In genomic region chr5:322281-322941, GRCh38 we compare ENCODE assay signal across 9 cellular contexts. TPM values are rescaled to one million over a fixed set of nuclear protein-coding genes. Genes with fewer than 3 reads are reported as not detected.
DNase-seq lines count a peak whose midpoint lies in the region; ATAC-seq and TF ChIP-seq lines count a peak whose summit lies in the region.
"Had no signal": no experiment of that assay in that cellular context is flagged by ENCODE, and none has a peak within 500 bp of the region (broad histone marks: within the 10 kb centered on the region; RNA-seq: fewer than 3 reads in every experiment).

No MANE protein-coding gene starts in this region.

- H3K27me3 ChIP-seq in lung (ENCODE audit: control insufficient read depth, insufficient read depth), result peaks cover 5% of the 10 kb centered on the region

- peaks cover 0 to 15% of the 10 kb centered on the region in 2 donors for H3K4me1 ChIP-seq in lung (ENCODE audit: control insufficient read depth in 2 of 2, insufficient read depth in 2 of 2, low read length in 2 of 2)

- peaks cover 6% of the 10 kb centered on the region for H3K27me3 Mint-ChIP-seq in activated T-helper 2 cell treated with anti-CD3 and anti-CD28 coated beads, Interferon-gamma antibody, Interleukin-2, Interleukin-4, amounts not matched to agents 10 μg/mL and 5 μg/mL and 100 μg/mL, durations not matched to agents 14 hours and 24 hours and 36 hours (ENCODE audit: low read depth)

- H3K36me3 Mint-ChIP-seq in activated T-helper 2 cell treated with anti-CD3 and anti-CD28 coated beads, Interferon-gamma antibody, Interleukin-2, Interleukin-4, amounts not matched to agents 10 μg/mL and 5 μg/mL and 100 μg/mL, durations not matched to agents 14 hours and 24 hours and 36 hours (ENCODE audit: low read depth), result peaks cover 32% of the 10 kb centered on the region

- peaks cover 20% of the 10 kb centered on the region for H3K4me1 Mint-ChIP-seq in activated T-helper 2 cell treated with anti-CD3 and anti-CD28 coated beads, Interferon-gamma antibody, Interleukin-2, Interleukin-4, amounts not matched to agents 10 μg/mL and 5 μg/mL and 100 μg/mL, durations not matched to agents 14 hours and 24 hours and 36 hours (ENCODE audit: low read depth)

- 31 to 38% methylated on average over 50 to 56 of the region's 56 CpGs for WGBS in lung, 2 donors

- H3K9me3 Mint-ChIP-seq in activated T-helper 2 cell treated with anti-CD3 and anti-CD28 coated beads, Interferon-gamma antibody, Interleukin-2, Interleukin-4, amounts not matched to agents 10 μg/mL and 5 μg/mL and 100 μg/mL, durations not matched to agents 14 hours and 24 hours and 36 hours, result no peaks in the 10 kb centered on the region
- H3K9me3 Mint-ChIP-seq: neural crest cell had no signal

- H3K9me3 ChIP-seq in lung (ENCODE audit: control insufficient read depth in 2 of 2, insufficient read depth in 1 of 2, low read length in 1 of 2), result peaks cover 0 to 2% of the 10 kb centered on the region in 2 donors

- peaks cover 0 to 1% of the 10 kb centered on the region in 2 donors for H3K36me3 ChIP-seq in lung (ENCODE audit: control insufficient read depth in 2 of 2, insufficient read depth in 2 of 2, low read length in 2 of 2)

- peak; percentile 24 for ATAC-seq in HG02610 (IDR thresholded peaks at IDR 0.05; ENCODE audit: unreplicated experiment)
- ATAC-seq in lung (ENCODE audit: insufficient read depth, low FRiP score), result no peak

- TF ChIP-seq CTCF in GM10266 (IDR thresholded peaks at IDR 0.05; ENCODE audit: control insufficient read depth, insufficient read depth, low read depth, missing control alignments) (no peak), lung (IDR thresholded peaks at IDR 0.05; ENCODE audit: control extremely low read depth, extremely low read depth) (no peak)

- H3K27ac Mint-ChIP-seq in activated T-helper 2 cell treated with anti-CD3 and anti-CD28 coated beads, Interferon-gamma antibody, Interleukin-2, Interleukin-4, amounts not matched to agents 10 μg/mL and 5 μg/mL and 100 μg/mL, durations not matched to agents 14 hours and 24 hours and 36 hours, result no peak overlapping the region

- H3K27ac ChIP-seq in lung (ENCODE audit: low read depth in 1 of 2, low read length in 1 of 2), result peak overlapping the region in 1 of 2 donors; percentile 26

- DNase-seq in GM10266 (ENCODE audit: extremely low spot score), result peak; percentile 82
- DNase-seq in activated T-helper 2 cell treated with anti-CD3 and anti-CD28 coated beads, Interferon-gamma antibody, Interleukin-2, Interleukin-4, amounts not matched to agents 10 μg/mL and 5 μg/mL and 100 μg/mL, durations not matched to agents 14 hours and 24 hours and 36 hours (ENCODE audit: low spot score), result no peak
- no peak for DNase-seq in lung (ENCODE audit: low spot score)
- no peak for DNase-seq in mucosa of gallbladder (ENCODE audit: low spot score)
- no peak for DNase-seq in NCI-H2029 (lab: John Stamatoyannopoulos, UW)
- DNase-seq in COLO829 (ENCODE audit: low spot score), result no peak
- DNase-seq in COR-L47 (lab: John Stamatoyannopoulos, UW), result no peak

- intact Hi-C loops in activated T-helper 2 cell treated with anti-CD3 and anti-CD28 coated beads, Interferon-gamma antibody, Interleukin-2, Interleukin-4, amounts not matched to agents 10 μg/mL and 5 μg/mL and 100 μg/mL, durations not matched to agents 14 hours and 24 hours and 36 hours (cut with micrococcal nuclease), result loop anchor here (1.0 kb wide), 1 partner anchor 12 kb away; no protein-coding TSS in a partner anchor

- H3K4me3 Mint-ChIP-seq in activated T-helper 2 cell treated with anti-CD3 and anti-CD28 coated beads, Interferon-gamma antibody, Interleukin-2, Interleukin-4, amounts not matched to agents 10 μg/mL and 5 μg/mL and 100 μg/mL, durations not matched to agents 14 hours and 24 hours and 36 hours (ENCODE audit: low read depth), result peak overlapping the region; percentile 76

- H3K4me3 ChIP-seq in lung, result peak overlapping the region; percentile 58

RNA-seq across cellular contexts. Expression of gene AHRR, which starts 0.9 kb away (rescaled TPM):
- 33.3 and 34.9 TPM in 2 replicates for total RNA-seq in activated T-helper 2 cell treated with anti-CD3 and anti-CD28 coated beads, Interferon-gamma antibody, Interleukin-2, Interleukin-4, amounts not matched to agents 10 μg/mL and 5 μg/mL and 100 μg/mL, durations not matched to agents 14 hours and 24 hours and 36 hours
- 1 to 10 TPM; 1.7 to 8.8 TPM for total RNA-seq in lung
- polyA plus RNA-seq in lung, result 1 to 10 TPM in 1 of 2 donors, under 1 TPM in 1; 0.63 to 4.0 TPM
- total RNA-seq in mucosa of gallbladder, result 3.5 TPM

RNA-seq across cellular contexts. Expression of gene PDCD6, which starts 51.0 kb away (rescaled TPM):
- total RNA-seq in activated T-helper 2 cell treated with anti-CD3 and anti-CD28 coated beads, Interferon-gamma antibody, Interleukin-2, Interleukin-4, amounts not matched to agents 10 μg/mL and 5 μg/mL and 100 μg/mL, durations not matched to agents 14 hours and 24 hours and 36 hours, result 109 TPM in 2 replicates
- total RNA-seq in lung (10 to 100 TPM; 89.5 to 92.7 TPM), mucosa of gallbladder (97.1 TPM)
- 100 to 1,000 TPM in 1 of 2 donors, 10 to 100 TPM in 1; 88.0 to 149 TPM for polyA plus RNA-seq in lung
